Comparison of ENCODE assay signal across 1 cellular context in genomic region chr13:80441968-80442367, GRCh38.
TF ChIP-seq lines count a peak whose summit lies in the region.

No MANE protein-coding gene starts in this region.

TF ChIP-seq in K562, 482 proteins besides CTCF, POLR2A, EP300 and RAD21 (continued from another document):
- TF ChIP-seq THAP12 (CRISPR knock-in tag; IDR thresholded peaks at IDR 0.05): no peak
- TF ChIP-seq MTA3 (IDR thresholded peaks at IDR 0.05; ENCODE audit: borderline replicate concordance): no peak
